ENCODE assay signal across 40 cellular contexts in genomic region chr6:138580040-138580439, GRCh38.
"Had no signal": no experiment of that assay in that cellular context is flagged by ENCODE, and none has a peak within 500 bp of the region (broad histone marks: within the 10 kb centered on the region; RNA-seq: fewer than 3 reads in every experiment).

No MANE protein-coding gene starts in this region.

- DNase-seq: activated CD4-positive, alpha-beta memory T cell treated with anti-CD3 and anti-CD28 coated beads, Interleukin-2, amount 10 ng/mL, durations not matched to agents 7 days and 5 days; activated CD4-positive, alpha-beta T cell treated with anti-CD3 and anti-CD28 coated beads for 1 hour; activated CD4-positive, alpha-beta T cell treated with anti-CD3 and anti-CD28 coated beads for 36 hours; activated CD4-positive, alpha-beta T cell treated with anti-CD3 and anti-CD28 coated beads for 48 hours; activated CD4-positive, alpha-beta T cell treated with anti-CD3 and anti-CD28 coated beads, Interleukin-2, amount 10 ng/mL, durations not matched to agents 7 days and 5 days; activated CD4-positive, alpha-beta T cell treated with anti-CD3 and anti-CD28 coated beads, Interleukin-2, amount 50 U/mL, for 48 hours; activated CD4-positive, CD25-positive, alpha-beta regulatory T cell; activated CD8-positive, alpha-beta memory T cell treated with anti-CD3 and anti-CD28 coated beads for 24 hours; activated CD8-positive, alpha-beta memory T cell treated with anti-CD3 and anti-CD28 coated beads, Interleukin-2, amount 10 ng/mL, durations not matched to agents 7 days and 5 days; activated CD8-positive, alpha-beta memory T cell treated with anti-CD3 and anti-CD28 coated beads, Interleukin-2, amount 50 U/mL, for 48 hours; activated CD8-positive, alpha-beta T cell treated with anti-CD3 and anti-CD28 coated beads, Interleukin-2, amount 10 ng/mL, durations not matched to agents 7 days and 5 days; activated effector memory CD4-positive, alpha-beta T cell treated with Interleukin-2 at 50 U/mL for 16 hours; activated gamma-delta T cell; activated naive CD4-positive, alpha-beta T cell treated with anti-CD3 and anti-CD28 coated beads, Interleukin-2, amount 10 ng/mL, durations not matched to agents 7 days and 5 days; activated naive CD4-positive, alpha-beta T cell treated with Interleukin-2 at 50 U/mL for 16 hours; activated naive CD8-positive, alpha-beta T cell treated with anti-CD3 and anti-CD28 coated beads, Interleukin-2, amount 10 ng/mL, durations not matched to agents 7 days and 5 days; activated T-cell treated with anti-CD3 and anti-CD28 coated beads, Interleukin-2, amount 50 U/mL, for 24 hours; activated T-cell treated with anti-CD3 and anti-CD28 coated beads, Interleukin-2, amount 50 U/mL, for 48 hours; adrenal gland; amygdala; anterior cingulate cortex; caudate nucleus; cerebellar nuclear complex; SW 1271; T-helper 1 cell; T-helper 2 cell; T-helper 9 cell had no signal

- H3K27me3 ChIP-seq: adrenal gland, ascending aorta, cardiac muscle cell had no signal

- ATAC-seq: activated CD4-positive, alpha-beta T cell treated with anti-CD3 and anti-CD28 coated beads for 36 hours; activated CD4-positive, CD25-positive, alpha-beta regulatory T cell treated with anti-CD3 and anti-CD28 coated beads, Interleukin-2, amount 50 U/mL, for 24 hours; activated CD8-positive, alpha-beta memory T cell treated with anti-CD3 and anti-CD28 coated beads, Interleukin-2, amount 10 ng/mL, durations not matched to agents 7 days and 5 days; activated CD8-positive, alpha-beta T cell treated with anti-CD3 and anti-CD28 coated beads, Interleukin-2, amount 10 ng/mL, durations not matched to agents 7 days and 5 days had no signal

- H3K27ac Mint-ChIP-seq: activated CD4-positive, alpha-beta memory T cell treated with anti-CD3 and anti-CD28 coated beads, Interleukin-2, amount 10 ng/mL, durations not matched to agents 7 days and 5 days; activated CD4-positive, alpha-beta T cell treated with anti-CD3 and anti-CD28 coated beads for 36 hours; activated CD4-positive, alpha-beta T cell treated with anti-CD3 and anti-CD28 coated beads, Interleukin-2, amount 10 ng/mL, durations not matched to agents 7 days and 5 days; activated CD8-positive, alpha-beta memory T cell treated with anti-CD3 and anti-CD28 coated beads, Interleukin-2, amount 10 ng/mL, durations not matched to agents 7 days and 5 days; activated CD8-positive, alpha-beta T cell treated with anti-CD3 and anti-CD28 coated beads, Interleukin-2, amount 10 ng/mL, durations not matched to agents 7 days and 5 days; activated naive CD4-positive, alpha-beta T cell treated with anti-CD3 and anti-CD28 coated beads, Interleukin-2, amount 10 ng/mL, durations not matched to agents 7 days and 5 days; activated naive CD4-positive, alpha-beta T cell treated with anti-CD3 and anti-CD28 coated beads, Interleukin-2, amount 50 U/mL, for 24 hours; activated naive CD8-positive, alpha-beta T cell; activated naive CD8-positive, alpha-beta T cell treated with anti-CD3 and anti-CD28 coated beads, Interleukin-2, amount 10 ng/mL, durations not matched to agents 7 days and 5 days; activated T-cell treated with anti-CD3 and anti-CD28 coated beads, Interleukin-2, amount 50 U/mL, for 24 hours; activated T-helper 2 cell treated with anti-CD3 and anti-CD28 coated beads, Interferon-gamma antibody, Interleukin-2, Interleukin-4, amounts not matched to agents 10 μg/mL and 5 μg/mL and 100 μg/mL, durations not matched to agents 14 hours and 24 hours and 36 hours; T-helper 1 cell treated with Interleukin-12 subunit alpha and Interleukin-12 subunit beta and Interleukin-4 antibody, amounts not matched to agents 30 μg/mL and 1 μg/mL, for 36 hours; T-helper 2 cell treated with Interferon-gamma antibody and Interleukin-4, amounts not matched to agents 5 μg/mL and 100 μg/mL, for 36 hours had no signal

- H3K4me3 Mint-ChIP-seq: activated CD4-positive, alpha-beta memory T cell treated with anti-CD3 and anti-CD28 coated beads, Interleukin-2, amount 10 ng/mL, durations not matched to agents 7 days and 5 days; activated CD4-positive, alpha-beta T cell treated with anti-CD3 and anti-CD28 coated beads for 36 hours; activated CD4-positive, alpha-beta T cell treated with anti-CD3 and anti-CD28 coated beads, Interleukin-2, amount 10 ng/mL, durations not matched to agents 7 days and 5 days; activated CD8-positive, alpha-beta memory T cell treated with anti-CD3 and anti-CD28 coated beads, Interleukin-2, amount 10 ng/mL, durations not matched to agents 7 days and 5 days; activated CD8-positive, alpha-beta T cell treated with anti-CD3 and anti-CD28 coated beads, Interleukin-2, amount 10 ng/mL, durations not matched to agents 7 days and 5 days; activated naive CD4-positive, alpha-beta T cell treated with anti-CD3 and anti-CD28 coated beads, Interleukin-2, amount 10 ng/mL, durations not matched to agents 7 days and 5 days; activated naive CD4-positive, alpha-beta T cell treated with anti-CD3 and anti-CD28 coated beads, Interleukin-2, amount 50 U/mL, for 24 hours; activated naive CD8-positive, alpha-beta T cell; activated naive CD8-positive, alpha-beta T cell treated with anti-CD3 and anti-CD28 coated beads, Interleukin-2, amount 10 ng/mL, durations not matched to agents 7 days and 5 days; activated T-cell treated with anti-CD3 and anti-CD28 coated beads, Interleukin-2, amount 50 U/mL, for 24 hours; brain; central memory CD8-positive, alpha-beta T cell; T-helper 1 cell treated with Interleukin-12 subunit alpha and Interleukin-12 subunit beta and Interleukin-4 antibody, amounts not matched to agents 30 μg/mL and 1 μg/mL, for 36 hours; T-helper 2 cell treated with Interferon-gamma antibody and Interleukin-4, amounts not matched to agents 5 μg/mL and 100 μg/mL, for 36 hours had no signal

- H3K9me3 Mint-ChIP-seq: activated CD4-positive, alpha-beta memory T cell treated with anti-CD3 and anti-CD28 coated beads, Interleukin-2, amount 10 ng/mL, durations not matched to agents 7 days and 5 days; activated CD4-positive, alpha-beta T cell treated with anti-CD3 and anti-CD28 coated beads, Interleukin-2, amount 10 ng/mL, durations not matched to agents 7 days and 5 days; activated naive CD4-positive, alpha-beta T cell treated with anti-CD3 and anti-CD28 coated beads, Interleukin-2, amount 10 ng/mL, durations not matched to agents 7 days and 5 days; activated naive CD4-positive, alpha-beta T cell treated with anti-CD3 and anti-CD28 coated beads, Interleukin-2, amount 50 U/mL, for 24 hours; activated naive CD8-positive, alpha-beta T cell treated with anti-CD3 and anti-CD28 coated beads, Interleukin-2, amount 10 ng/mL, durations not matched to agents 7 days and 5 days; activated T-cell treated with anti-CD3 and anti-CD28 coated beads, Interleukin-2, amount 50 U/mL, for 24 hours; activated T-helper 2 cell treated with anti-CD3 and anti-CD28 coated beads, Interferon-gamma antibody, Interleukin-2, Interleukin-4, amounts not matched to agents 10 μg/mL and 5 μg/mL and 100 μg/mL, durations not matched to agents 14 hours and 24 hours and 36 hours; central memory CD8-positive, alpha-beta T cell; T-helper 1 cell treated with Interleukin-12 subunit alpha and Interleukin-12 subunit beta and Interleukin-4 antibody, amounts not matched to agents 30 μg/mL and 1 μg/mL, for 36 hours; T-helper 2 cell treated with Interferon-gamma antibody and Interleukin-4, amounts not matched to agents 5 μg/mL and 100 μg/mL, for 36 hours had no signal

- H3K36me3 Mint-ChIP-seq: activated CD8-positive, alpha-beta memory T cell treated with anti-CD3 and anti-CD28 coated beads, Interleukin-2, amount 10 ng/mL, durations not matched to agents 7 days and 5 days; activated naive CD4-positive, alpha-beta T cell treated with anti-CD3 and anti-CD28 coated beads, Interleukin-2, amount 10 ng/mL, durations not matched to agents 7 days and 5 days; activated naive CD4-positive, alpha-beta T cell treated with anti-CD3 and anti-CD28 coated beads, Interleukin-2, amount 50 U/mL, for 24 hours; activated naive CD8-positive, alpha-beta T cell; activated naive CD8-positive, alpha-beta T cell treated with anti-CD3 and anti-CD28 coated beads, Interleukin-2, amount 10 ng/mL, durations not matched to agents 7 days and 5 days; brain had no signal

- H3K4me3 ChIP-seq: adrenal gland, ascending aorta, cardiac muscle cell had no signal

- H3K4me1 Mint-ChIP-seq: activated CD8-positive, alpha-beta memory T cell treated with anti-CD3 and anti-CD28 coated beads, Interleukin-2, amount 10 ng/mL, durations not matched to agents 7 days and 5 days; activated naive CD4-positive, alpha-beta T cell treated with anti-CD3 and anti-CD28 coated beads, Interleukin-2, amount 50 U/mL, for 24 hours; activated naive CD8-positive, alpha-beta T cell treated with anti-CD3 and anti-CD28 coated beads, Interleukin-2, amount 10 ng/mL, durations not matched to agents 7 days and 5 days; central memory CD8-positive, alpha-beta T cell had no signal

- H3K27ac ChIP-seq: adrenal gland, ascending aorta, cardiac muscle cell, VCaP had no signal

- H3K9me3 ChIP-seq: adrenal gland, ascending aorta had no signal

- H3K27me3 Mint-ChIP-seq: activated naive CD4-positive, alpha-beta T cell treated with anti-CD3 and anti-CD28 coated beads, Interleukin-2, amount 50 U/mL, for 24 hours; activated naive CD8-positive, alpha-beta T cell; activated T-cell treated with anti-CD3 and anti-CD28 coated beads, Interleukin-2, amount 50 U/mL, for 24 hours had no signal

- H3K4me1 ChIP-seq: adrenal gland, ascending aorta had no signal

- H3K36me3 ChIP-seq: adrenal gland, ascending aorta, cardiac muscle cell had no signal

- FAIRE-seq: bronchial epithelial cell, TTC549 had no signal
